34 cellular contexts compared by ENCODE assay signal in the genomic region with DNA sequence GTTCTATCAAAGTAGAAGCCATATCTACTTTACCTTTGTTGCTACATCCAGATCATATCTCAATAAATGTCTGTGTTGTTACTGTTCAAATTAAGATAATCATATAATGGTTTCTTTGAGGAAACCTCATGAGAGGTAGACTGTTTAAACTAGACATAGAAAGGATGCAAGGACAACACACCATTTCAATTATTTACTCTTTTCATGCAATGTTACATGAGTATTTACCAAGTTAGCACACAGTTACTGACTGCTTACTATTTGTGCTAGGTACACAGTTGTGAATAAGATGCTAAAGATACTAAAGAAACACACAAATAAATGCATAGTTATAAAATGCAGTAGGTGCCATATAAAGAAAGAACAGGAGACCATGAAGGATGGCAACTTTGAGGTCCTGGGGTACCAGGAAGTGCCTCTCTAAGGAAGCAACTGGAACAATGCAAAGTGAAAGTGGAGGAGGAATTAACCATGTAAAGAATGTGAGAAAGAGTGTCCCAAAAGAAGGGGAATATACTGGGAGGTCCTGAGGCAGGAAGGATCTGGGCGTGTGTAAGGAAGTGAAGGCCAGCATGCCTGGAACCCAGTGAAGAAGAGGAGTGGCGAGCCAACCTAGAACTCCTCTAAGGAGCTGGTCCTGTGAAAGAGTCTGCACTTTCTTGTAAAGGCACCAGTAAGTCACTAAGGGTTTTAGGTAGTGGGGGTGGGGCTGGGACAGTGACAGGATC. TPM values are rescaled to one million over a fixed set of nuclear protein-coding genes. Genes with fewer than 3 reads are reported as not detected.
DNase-seq lines count a peak whose midpoint lies in the region; ATAC-seq and TF ChIP-seq lines count a peak whose summit lies in the region.
"Had no signal": no experiment of that assay in that cellular context is flagged by ENCODE, and none has a peak within 500 bp of the region (broad histone marks: within the 10 kb centered on the region; RNA-seq: fewer than 3 reads in every experiment).

No MANE protein-coding gene starts in this region.

- no peaks in the 10 kb centered on the region for H3K36me3 Mint-ChIP-seq in MCF 10A (ENCODE audit: insufficient read depth, unreplicated experiment)
- peaks cover 16% of the 10 kb centered on the region for H3K36me3 Mint-ChIP-seq in WTC11
- H3K36me3 Mint-ChIP-seq: CD8-positive, alpha-beta memory T cell had no signal

- intact Hi-C loops in breast epithelium (cut with DNase I; ENCODE audit: low total_unique reads), result no loop called here
- intact Hi-C loops in MCF 10A (cut with micrococcal nuclease), result no loop called here

- H3K4me3 ChIP-seq in breast epithelium (peak overlapping the region in 1 of 3 donors; percentile 10), liver (ENCODE audit: low read depth in 1 of 3, low read length in 3 of 3) (no peak overlapping the region)
- H3K4me3 ChIP-seq: cardiac muscle cell, esophagus squamous epithelium, hepatocyte, mucosa of descending colon, smooth muscle cell, upper lobe of left lung had no signal

- no peak overlapping the region for H3K9ac ChIP-seq in liver (ENCODE audit: low read depth in 1 of 2, low read length in 2 of 2)

- no peak for TF ChIP-seq RAD21 in liver (IDR thresholded peaks at IDR 0.05)

- H3K4me1 ChIP-seq in breast epithelium (peaks cover 0 to 3% of the 10 kb centered on the region in 2 donors), liver (ENCODE audit: control insufficient read depth in 4 of 4, insufficient read depth in 4 of 4, low read length in 3 of 4) (peaks cover 3 to 37% (median 25%) of the 10 kb centered on the region in 4 donors)

- H3K27ac Mint-ChIP-seq in MCF 10A (ENCODE audit: low read depth, unreplicated experiment) (no peak overlapping the region), WTC11 (no peak overlapping the region)
- H3K27ac Mint-ChIP-seq: activated CD4-positive, alpha-beta T cell treated with anti-CD3 and anti-CD28 coated beads for 36 hours; activated naive CD8-positive, alpha-beta T cell treated with anti-CD3 and anti-CD28 coated beads for 36 hours; endodermal cell; T-helper 1 cell treated with Interleukin-12 subunit alpha and Interleukin-12 subunit beta and Interleukin-4 antibody, amounts not matched to agents 30 μg/mL and 1 μg/mL, for 36 hours had no signal

- BruUV-seq in MCF 10A (replicated peaks; lab: Mats Ljungman, UMichigan), result no TSS peak

- no peak for TF ChIP-seq POLR2A in breast epithelium (IDR thresholded peaks at IDR 0.05)

- ATAC-seq in WTC11 (peak; percentile 60), HG03139 (IDR thresholded peaks at IDR 0.05; ENCODE audit: unreplicated experiment) (no peak)
- ATAC-seq: activated CD4-positive, alpha-beta T cell treated with anti-CD3 and anti-CD28 coated beads for 36 hours; left colon; mucosa of descending colon had no signal

- no peaks in the 10 kb centered on the region for H3K27me3 ChIP-seq in breast epithelium
- no peaks in the 10 kb centered on the region for H3K27me3 ChIP-seq in liver (ENCODE audit: control insufficient read depth in 4 of 4, insufficient read depth in 4 of 4, low read length in 3 of 4)
- H3K27me3 ChIP-seq: cardiac muscle cell, esophagus squamous epithelium, hepatocyte, upper lobe of left lung had no signal

- POLR2A ChIA-PET in MCF 10A (lab: Yijun Ruan, JAX), result no interaction called here
- POLR2A ChIA-PET in WTC11 (lab: Charles Lee), result no interaction called here

- H3K27ac ChIP-seq in breast epithelium, result peak overlapping the region; percentile 25 to 55
- H3K27ac ChIP-seq in liver (ENCODE audit: low read depth in 1 of 2, low read length in 2 of 2), result no peak overlapping the region
- H3K27ac ChIP-seq: cardiac muscle cell, esophagus squamous epithelium, hepatocyte had no signal

- H3K27me3 Mint-ChIP-seq in MCF 10A (ENCODE audit: insufficient read depth, unreplicated experiment), result no peaks in the 10 kb centered on the region
- H3K27me3 Mint-ChIP-seq in WTC11 (ENCODE audit: low read depth), result no peaks in the 10 kb centered on the region
- H3K27me3 Mint-ChIP-seq: activated CD4-positive, alpha-beta T cell treated with anti-CD3 and anti-CD28 coated beads for 36 hours; activated naive CD8-positive, alpha-beta T cell treated with anti-CD3 and anti-CD28 coated beads for 36 hours; CD8-positive, alpha-beta memory T cell had no signal

- no peak for DNase-seq in breast epithelium (ENCODE audit: low spot score in 2 of 2)
- DNase-seq in MCF 10A (ENCODE audit: unreplicated experiment), result no peak
- no peak for DNase-seq in WTC11 (ENCODE audit: low spot score)
- no peak for DNase-seq in D341Med (ENCODE audit: low spot score)
- no peak for DNase-seq in HuH-7 (ENCODE audit: low spot score)
- no peak for DNase-seq in NCI-H1417 treated with DMSO at 0.1 percent for 48 hours (lab: John Stamatoyannopoulos, UW)
- DNase-seq: 8988T; activated CD4-positive, alpha-beta T cell treated with anti-CD3 and anti-CD28 coated beads for 36 hours; activated CD8-positive, alpha-beta memory T cell treated with anti-CD3 and anti-CD28 coated beads for 24 hours; activated effector memory CD4-positive, alpha-beta T cell treated with Interleukin-2 at 50 U/mL for 16 hours; activated naive CD8-positive, alpha-beta T cell treated with anti-CD3 and anti-CD28 coated beads for 36 hours; AML-193; aorta; CD8-positive, alpha-beta memory T cell; endodermal cell; esophagus squamous epithelium; GDM1; KBM-7; left colon; mucosa of descending colon; NCI-H1417; NCI-H2081; NCI-H446; NCI-H82; RPMI8226; stimulated activated CD4-positive, alpha-beta T cell treated with anti-CD3 and anti-CD28 coated beads, Interleukin-2, amount 100 ng/mL, for 24 hours; upper lobe of left lung had no signal

- H3K4me3 Mint-ChIP-seq in MCF 10A (ENCODE audit: unreplicated experiment) (no peak overlapping the region), WTC11 (no peak overlapping the region)
- H3K4me3 Mint-ChIP-seq: activated CD4-positive, alpha-beta T cell treated with anti-CD3 and anti-CD28 coated beads for 36 hours; activated naive CD8-positive, alpha-beta T cell treated with anti-CD3 and anti-CD28 coated beads for 36 hours; CD8-positive, alpha-beta memory T cell; endodermal cell; nephron; T-helper 1 cell treated with Interleukin-12 subunit alpha and Interleukin-12 subunit beta and Interleukin-4 antibody, amounts not matched to agents 30 μg/mL and 1 μg/mL, for 36 hours had no signal

- CTCF ChIA-PET in MCF 10A (lab: Yijun Ruan, JAX), result interaction anchor here (0.6 to 0.9 kb wide), 3 partner anchors 11 to 195 kb away, joined by 3 read pairs; no protein-coding TSS in a partner anchor
- CTCF ChIA-PET in WTC11 (lab: Charles Lee), result no interaction called here

- no peaks in the 10 kb centered on the region for H3K36me3 ChIP-seq in breast epithelium
- H3K36me3 ChIP-seq in liver (ENCODE audit: control insufficient read depth in 4 of 4, insufficient read depth in 3 of 4, low read depth in 1 of 4, low read length in 3 of 4), result no peaks in the 10 kb centered on the region
- H3K36me3 ChIP-seq: cardiac muscle cell, esophagus squamous epithelium, upper lobe of left lung had no signal

- no peaks in the 10 kb centered on the region for H3K9me3 Mint-ChIP-seq in MCF 10A (ENCODE audit: unreplicated experiment)
- peaks cover 11% of the 10 kb centered on the region for H3K9me3 Mint-ChIP-seq in WTC11
- H3K9me3 Mint-ChIP-seq: activated naive CD8-positive, alpha-beta T cell treated with anti-CD3 and anti-CD28 coated beads for 36 hours; CD8-positive, alpha-beta memory T cell had no signal

- peaks cover 6% of the 10 kb centered on the region for H3K4me1 Mint-ChIP-seq in MCF 10A (ENCODE audit: insufficient read depth, unreplicated experiment)
- 0 out of 2 replicates have a peak, but pooled peaks cover 5% of the 10 kb centered on the region for H3K4me1 Mint-ChIP-seq in WTC11

- TF ChIP-seq CTCF in breast epithelium (IDR thresholded peaks at IDR 0.05), result no peak
- TF ChIP-seq CTCF in MCF 10A (IDR thresholded peaks at IDR 0.05; ENCODE audit: unreplicated experiment), result no peak
- no peak for TF ChIP-seq CTCF in WTC11 (IDR thresholded peaks at IDR 0.05)
- TF ChIP-seq CTCF in liver (IDR thresholded peaks at IDR 0.05; ENCODE audit: low read depth, low read length, missing input control), result no peak

- 82% methylated on average over 2 of the region's 2 CpGs for WGBS in liver

- no peaks in the 10 kb centered on the region for H3K9me3 ChIP-seq in breast epithelium
- H3K9me3 ChIP-seq in liver (ENCODE audit: control insufficient read depth in 4 of 4, low read length in 3 of 4), result no peaks in the 10 kb centered on the region
- H3K9me3 ChIP-seq: esophagus squamous epithelium, mucosa of descending colon, upper lobe of left lung had no signal

TF ChIP-seq in WTC11, 78 proteins besides CTCF, POLR2A, EP300 and RAD21 (continues in another document):
- TF ChIP-seq NR2C2 (CRISPR knock-in tag; IDR thresholded peaks at IDR 0.05) (no peak), PRRX2 (CRISPR knock-in tag; IDR thresholded peaks at IDR 0.05) (no peak)

TF ChIP-seq in liver, 16 proteins besides CTCF, POLR2A, EP300 and RAD21 (continues in another document):
- TF ChIP-seq FOXA2 (IDR thresholded peaks at IDR 0.05), result peak; percentile 79
- TF ChIP-seq, protein P1, sequence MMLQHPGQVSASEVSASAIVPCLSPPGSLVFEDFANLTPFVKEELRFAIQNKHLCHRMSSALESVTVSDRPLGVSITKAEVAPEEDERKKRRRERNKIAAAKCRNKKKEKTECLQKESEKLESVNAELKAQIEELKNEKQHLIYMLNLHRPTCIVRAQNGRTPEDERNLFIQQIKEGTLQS (IDR thresholded peaks at IDR 0.05), result no peak
- peak in 1 of 2 donors; percentile 36 for TF ChIP-seq HNF4A (conservative IDR thresholded peaks at IDR 0.05)
- TF ChIP-seq MAX (IDR thresholded peaks at IDR 0.05), result no peak
- TF ChIP-seq RXRA (IDR thresholded peaks at IDR 0.05), result peak in 1 of 2 donors; percentile 33
- TF ChIP-seq FOXA1 (IDR thresholded peaks at IDR 0.05), result peak; percentile 51
- no peak for TF ChIP-seq EGR1 (IDR thresholded peaks at IDR 0.05; ENCODE audit: low read depth in 2 of 2)
- no peak for TF ChIP-seq SP1 (IDR thresholded peaks at IDR 0.05)
- TF ChIP-seq GABPA (IDR thresholded peaks at IDR 0.05 in 1 of 2, conservative IDR thresholded peaks at IDR 0.05 in 1 of 2), result no peak
- TF ChIP-seq YY1 (IDR thresholded peaks at IDR 0.05), result no peak
- TF ChIP-seq NR2F2 (IDR thresholded peaks at IDR 0.05), result no peak
- no peak for TF ChIP-seq JUND (IDR thresholded peaks at IDR 0.05)

RNA-seq across cellular contexts. Expression of gene RBMS1, which starts 39.4 kb away (rescaled TPM):
- total RNA-seq in breast epithelium (10 to 100 TPM; 81.3 to 96.2 (median 92.1) TPM), MCF 10A (2022) (65.4 and 66.8 TPM in 2 replicates), WTC11 (2021) (53.1 to 56.3 TPM (median 54.3 TPM) in 3 replicates), liver (10 to 100 TPM; 17.1 to 23.5 TPM)
- 10 to 100 TPM in 1 of 2 donors, 1 to 10 TPM in 1; 7.9 to 13.9 TPM for polyA plus RNA-seq in liver

Comparison
In these comparisons a context has a peak if more than half of its experiments do, and no peak if none do; other contexts are left out.
1. H3K27ac ChIP-seq: peak in breast epithelium (2 of 2); none in liver (0 of 2).